Comparison of ENCODE assay signal across 8 cellular contexts in genomic region chr6:156963712-156964700, GRCh38.
DNase-seq lines count a peak whose midpoint lies in the region; ATAC-seq, FAIRE-seq and TF ChIP-seq lines count a peak whose summit lies in the region.

No MANE protein-coding gene starts in this region.

- peaks cover 0 to 2% of the 10 kb centered on the region in 2 donors for H3K36me3 Mint-ChIP-seq in CD14-positive monocyte
- H3K36me3 Mint-ChIP-seq in activated naive CD4-positive, alpha-beta T cell treated with anti-CD3 and anti-CD28 coated beads, Interleukin-2, amount 50 U/mL, for 24 hours = no peaks in the 10 kb centered on the region

- H3K27me3 ChIP-seq in keratinocyte (ENCODE audit: control insufficient read depth, extremely low read depth, insufficient read depth, low read length) (no peaks in the 10 kb centered on the region), stomach smooth muscle (ENCODE audit: control insufficient read depth in 1 of 2, insufficient read depth in 2 of 2, low read length in 2 of 2) (no peaks in the 10 kb centered on the region), HAP-1 (ENCODE audit: low read depth) (no peaks in the 10 kb centered on the region)

- H3K4me1 Mint-ChIP-seq in CD14-positive monocyte = peaks cover 18% of the 10 kb centered on the region
- H3K4me1 Mint-ChIP-seq in activated naive CD4-positive, alpha-beta T cell treated with anti-CD3 and anti-CD28 coated beads, Interleukin-2, amount 50 U/mL, for 24 hours = peaks cover 67% of the 10 kb centered on the region

- peak overlapping the region; percentile 88 to 96 (median 95) for H3K27ac Mint-ChIP-seq in CD14-positive monocyte
- H3K27ac Mint-ChIP-seq in activated naive CD4-positive, alpha-beta T cell treated with anti-CD3 and anti-CD28 coated beads, Interleukin-2, amount 50 U/mL, for 24 hours = no peak overlapping the region

- in situ Hi-C loops in HAP-1 (cut with MboI; ENCODE audit: low sequenced_read_pairs) = no loop called here

- TF ChIP-seq CTCF in CD14-positive monocyte (IDR thresholded peaks at IDR 0.05) (no peak), keratinocyte (optimal IDR thresholded peaks at IDR 0.05 in 1 of 3, IDR thresholded peaks at IDR 0.05 in 1 of 3, conservative IDR thresholded peaks at IDR 0.05 in 1 of 3; ENCODE audit: extremely low read depth in 1 of 3, insufficient read depth in 2 of 3, low read length in 3 of 3) (no peak)

- H3K9me3 ChIP-seq in keratinocyte (ENCODE audit: control insufficient read depth, low read depth, low read length) (no peaks in the 10 kb centered on the region), stomach smooth muscle (ENCODE audit: control insufficient read depth in 2 of 2, low read length in 2 of 2) (no peaks in the 10 kb centered on the region), HAP-1 (no peaks in the 10 kb centered on the region)

- peak overlapping the region; percentile 78 to 88 for H3K4me3 Mint-ChIP-seq in CD14-positive monocyte
- peak overlapping the region; percentile 12 for H3K4me3 Mint-ChIP-seq in activated naive CD4-positive, alpha-beta T cell treated with anti-CD3 and anti-CD28 coated beads, Interleukin-2, amount 50 U/mL, for 24 hours

- H3K9me1 ChIP-seq in keratinocyte (ENCODE audit: control insufficient read depth, extremely low read depth, insufficient read depth, low read length) = no peaks in the 10 kb centered on the region

- H3K9ac ChIP-seq in keratinocyte (ENCODE audit: control insufficient read depth, extremely low read depth, insufficient read depth, low read length) (no peak overlapping the region), stomach smooth muscle (ENCODE audit: low read length in 2 of 2) (no peak overlapping the region)

- peaks cover 6% of the 10 kb centered on the region for H3K4me1 ChIP-seq in keratinocyte (ENCODE audit: control insufficient read depth, extremely low read depth, insufficient read depth, low read length)
- H3K4me1 ChIP-seq in stomach smooth muscle (ENCODE audit: control insufficient read depth, insufficient read depth, low read length) = peaks cover 4% of the 10 kb centered on the region
- H3K4me1 ChIP-seq in HAP-1 = peaks cover 16% of the 10 kb centered on the region

- H3K27ac ChIP-seq in keratinocyte (ENCODE audit: control insufficient read depth, insufficient read depth, low read length) (peak overlapping the region; percentile 25), stomach smooth muscle (ENCODE audit: low read length) (no peak overlapping the region)

- H2AFZ ChIP-seq in keratinocyte (ENCODE audit: control insufficient read depth, low read length) = no peak overlapping the region

- peak; percentile 76 for FAIRE-seq in keratinocyte (lab: Jason Lieb, UNC)

- DNase-seq in CD14-positive monocyte (ENCODE audit: low spot score) (peak; percentile 90), keratinocyte (ENCODE audit: low read depth, low spot score) (no peak), activated gamma-delta T cell (lab: John Stamatoyannopoulos, UW) (no peak), HAP-1 (ENCODE audit: low spot score in 2 of 2) (no peak)

- H3K27me3 Mint-ChIP-seq in CD14-positive monocyte (ENCODE audit: low read depth in 3 of 3) = peaks cover 0 to 2% (median 0%) of the 10 kb centered on the region in 3 donors
- no peaks in the 10 kb centered on the region for H3K27me3 Mint-ChIP-seq in activated naive CD4-positive, alpha-beta T cell treated with anti-CD3 and anti-CD28 coated beads, Interleukin-2, amount 50 U/mL, for 24 hours

- intact Hi-C loops in CD14-positive monocyte (cut with micrococcal nuclease) = loop anchor here in 1 of 2 donors (5.0 kb wide), 1 partner anchor 58 kb away; no protein-coding TSS in a partner anchor

- H3K36me3 ChIP-seq in keratinocyte (ENCODE audit: control insufficient read depth in 2 of 2, extremely low read depth in 1 of 2, insufficient read depth in 2 of 2, low read length in 2 of 2) (no peaks in the 10 kb centered on the region), stomach smooth muscle (ENCODE audit: control insufficient read depth in 2 of 2, insufficient read depth in 2 of 2, low read length in 2 of 2) (no peaks in the 10 kb centered on the region), HAP-1 (replicated peaks) (no peaks in the 10 kb centered on the region)

- peak; percentile 49 for ATAC-seq in HG03066 (IDR thresholded peaks at IDR 0.05; ENCODE audit: low read depth, unreplicated experiment)
- ATAC-seq in HG02759 (IDR thresholded peaks at IDR 0.05; ENCODE audit: unreplicated experiment) = no peak

- peaks cover 21% of the 10 kb centered on the region for H3K79me2 ChIP-seq in keratinocyte (ENCODE audit: control insufficient read depth, insufficient read depth, low read length)

- H4K20me1 ChIP-seq in keratinocyte (ENCODE audit: control insufficient read depth, extremely low read depth, insufficient read depth, low read length) = no peaks in the 10 kb centered on the region

- dilution Hi-C loops in keratinocyte (cut with MboI; ENCODE audit: extremely low pct_ligation_motif_present, low sequenced_read_pairs) = no loop called here

- H3K4me3 ChIP-seq in keratinocyte (ENCODE audit: control insufficient read depth in 2 of 3, extremely low read depth in 1 of 3, insufficient read depth in 2 of 3, low read depth in 1 of 3, low read length in 3 of 3) = peak overlapping the region in 2 of 3 experiments; percentile 40 to 55
- H3K4me3 ChIP-seq in stomach smooth muscle (ENCODE audit: low read length in 2 of 2) = peak overlapping the region; percentile 44 to 59
- no peak overlapping the region for H3K4me3 ChIP-seq in HAP-1

- H3K4me2 ChIP-seq in keratinocyte (ENCODE audit: control insufficient read depth, extremely low read depth, insufficient read depth, low read depth, low read length) = peak overlapping the region; percentile 79

- peaks cover 0 to 2% (median 0%) of the 10 kb centered on the region in 7 donors for H3K9me3 Mint-ChIP-seq in CD14-positive monocyte
- no peaks in the 10 kb centered on the region for H3K9me3 Mint-ChIP-seq in activated naive CD4-positive, alpha-beta T cell treated with anti-CD3 and anti-CD28 coated beads, Interleukin-2, amount 50 U/mL, for 24 hours
